7 cellular contexts compared by ENCODE assay signal in genomic region chr7:47978790-47979144, GRCh38. TPM values are rescaled to one million over a fixed set of nuclear protein-coding genes. Genes with fewer than 3 reads are reported as not detected.
DNase-seq lines count a peak whose midpoint lies in the region; ATAC-seq and TF ChIP-seq lines count a peak whose summit lies in the region.

No MANE protein-coding gene starts in this region.

- TF ChIP-seq POLR2A in stomach (IDR thresholded peaks at IDR 0.05), result no peak

- H3K9me3 ChIP-seq in HUES48 (ENCODE audit: control insufficient read depth, insufficient read depth, low read length) (no peaks in the 10 kb centered on the region), iPS-20b (ENCODE audit: insufficient read depth, low read depth, low read length) (no peaks in the 10 kb centered on the region), stomach (no peaks in the 10 kb centered on the region)

- TF ChIP-seq CTCF in stomach (IDR thresholded peaks at IDR 0.05), result no peak

- intact Hi-C loops in stomach (cut with DNase I; ENCODE audit: low total_unique reads), result no loop called here

- H3K27me3 ChIP-seq in HUES48 (ENCODE audit: control insufficient read depth, insufficient read depth, low read length) (no peaks in the 10 kb centered on the region), iPS-20b (ENCODE audit: insufficient read depth, low read length) (no peaks in the 10 kb centered on the region), stomach (no peaks in the 10 kb centered on the region)

- 3 to 5% (median 5%) methylated on average over 4 of the region's 4 CpGs for WGBS in stomach, 5 donors

- H3K36me3 Mint-ChIP-seq in activated naive CD4-positive, alpha-beta T cell treated with anti-CD3 and anti-CD28 coated beads, Interleukin-2, amount 50 U/mL, for 72 hours, result peaks cover 33 to 41% of the 10 kb centered on the region in 2 donors

- in situ Hi-C loops in ACHN (cut with HindIII; ENCODE audit: low pct_ligation_motif_present, low pct_unique_long_range_greater_than_20kb, low sequenced_read_pairs), result loop anchor here (25.0 kb wide), 1 partner anchor 109 kb away; the partner anchor contains the start of gene UPP1

- H3K4me1 ChIP-seq in HUES48 (ENCODE audit: control insufficient read depth, insufficient read depth, low read length) (peaks cover 11% of the 10 kb centered on the region), iPS-20b (ENCODE audit: insufficient read depth, low read length) (peaks cover 3% of the 10 kb centered on the region; the same call in 1 of the 2 replicates), stomach (peaks cover 9 to 20% (median 15%) of the 10 kb centered on the region in 4 donors)

- H3K4me3 ChIP-seq in HUES48 (ENCODE audit: low read depth, low read length), result peak overlapping the region; percentile 95
- H3K4me3 ChIP-seq in iPS-20b (ENCODE audit: low read length), result peak overlapping the region; percentile 91
- peak overlapping the region; percentile 64 to 84 (median 72) for H3K4me3 ChIP-seq in stomach

- peak overlapping the region; percentile 99 for H3K27ac ChIP-seq in HUES48 (ENCODE audit: low read depth, low read length)
- no peak overlapping the region for H3K27ac ChIP-seq in iPS-20b (ENCODE audit: low read length)
- peak overlapping the region; percentile 86 to 96 (median 91) for H3K27ac ChIP-seq in stomach

- DNase-seq in activated naive CD4-positive, alpha-beta T cell treated with anti-CD3 and anti-CD28 coated beads, Interleukin-2, amount 50 U/mL, for 72 hours (ENCODE audit: low spot score in 2 of 2), result no peak
- no peak for DNase-seq in stomach
- DNase-seq in COLO668 (lab: John Stamatoyannopoulos, UW; ENCODE audit: unreplicated experiment), result no peak
- no peak for DNase-seq in NCI-H2107 (lab: John Stamatoyannopoulos, UW)
- no peak for DNase-seq in ACHN

- peak overlapping the region; percentile 95 to 99 for H3K27ac Mint-ChIP-seq in activated naive CD4-positive, alpha-beta T cell treated with anti-CD3 and anti-CD28 coated beads, Interleukin-2, amount 50 U/mL, for 72 hours

- ATAC-seq in activated naive CD4-positive, alpha-beta T cell treated with anti-CD3 and anti-CD28 coated beads, Interleukin-2, amount 50 U/mL, for 72 hours, result no peak

- H3K9ac ChIP-seq in HUES48 (ENCODE audit: low read depth, low read length), result peak overlapping the region; percentile 57
- peak overlapping the region; percentile 78 for H3K9ac ChIP-seq in iPS-20b (ENCODE audit: low read depth, low read length)

- no peaks in the 10 kb centered on the region for H3K9me3 Mint-ChIP-seq in activated naive CD4-positive, alpha-beta T cell treated with anti-CD3 and anti-CD28 coated beads, Interleukin-2, amount 50 U/mL, for 72 hours

- peaks cover 46% of the 10 kb centered on the region for H3K36me3 ChIP-seq in HUES48 (ENCODE audit: control insufficient read depth, insufficient read depth, low read length)
- peaks cover 48% of the 10 kb centered on the region for H3K36me3 ChIP-seq in iPS-20b (ENCODE audit: insufficient read depth, low read depth, low read length)
- peaks cover 43 to 47% (median 45%) of the 10 kb centered on the region in 4 donors for H3K36me3 ChIP-seq in stomach

- no peak for TF ChIP-seq EP300 in stomach (IDR thresholded peaks at IDR 0.05)

RNA-seq across cellular contexts. Expression of gene HUS1, which starts 0.6 kb away (rescaled TPM):
- total RNA-seq in activated naive CD4-positive, alpha-beta T cell treated with anti-CD3 and anti-CD28 coated beads, Interleukin-2, amount 50 U/mL, for 72 hours, result 10 to 100 TPM; 33.7 to 76.2 TPM
- total RNA-seq in stomach, result 10 to 100 TPM in 4 of 5 donors, 1 to 10 TPM in 1; 9.9 to 69.2 (median 21.1) TPM
- polyA plus RNA-seq in stomach, result 1 to 10 TPM; 5.9 to 8.2 (median 7.9) TPM

RNA-seq across cellular contexts. Expression of gene PKD1L1, which starts 30.5 kb away (rescaled TPM):
- total RNA-seq in activated naive CD4-positive, alpha-beta T cell treated with anti-CD3 and anti-CD28 coated beads, Interleukin-2, amount 50 U/mL, for 72 hours, result under 1 TPM; 0.05 to 0.14 TPM
- 1 to 10 TPM in 2 of 5 donors, under 1 TPM in 2, not detected in 1; under 0.01 to 1.2 (median 0.62) TPM for total RNA-seq in stomach
- polyA plus RNA-seq in stomach, result under 1 TPM in 2 of 3 donors, not detected in 1; 0.03 to 0.06 TPM

RNA-seq across cellular contexts. Expression of gene SUN3, which starts 50.1 kb away (rescaled TPM):
- total RNA-seq in activated naive CD4-positive, alpha-beta T cell treated with anti-CD3 and anti-CD28 coated beads, Interleukin-2, amount 50 U/mL, for 72 hours, result not detected
- not detected for total RNA-seq in stomach
- not detected for polyA plus RNA-seq in stomach

RNA-seq across cellular contexts. Expression of gene C7orf57, which starts 56.6 kb away (rescaled TPM):
- total RNA-seq in activated naive CD4-positive, alpha-beta T cell treated with anti-CD3 and anti-CD28 coated beads, Interleukin-2, amount 50 U/mL, for 72 hours, result under 1 TPM in 1 of 2 donors, not detected in 1; 0.25 TPM
- total RNA-seq in stomach, result not detected
- polyA plus RNA-seq in stomach, result under 1 TPM in 1 of 3 donors, not detected in 2; 0.08 TPM
